In genomic region chr2:189580662-189581353, GRCh38 we compare ENCODE assay signal across 8 cellular contexts. TPM values are rescaled to one million over a fixed set of nuclear protein-coding genes. Genes with fewer than 3 reads are reported as not detected.
DNase-seq lines count a peak whose midpoint lies in the region; ATAC-seq, FAIRE-seq and TF ChIP-seq lines count a peak whose summit lies in the region.

A gene with protein sequence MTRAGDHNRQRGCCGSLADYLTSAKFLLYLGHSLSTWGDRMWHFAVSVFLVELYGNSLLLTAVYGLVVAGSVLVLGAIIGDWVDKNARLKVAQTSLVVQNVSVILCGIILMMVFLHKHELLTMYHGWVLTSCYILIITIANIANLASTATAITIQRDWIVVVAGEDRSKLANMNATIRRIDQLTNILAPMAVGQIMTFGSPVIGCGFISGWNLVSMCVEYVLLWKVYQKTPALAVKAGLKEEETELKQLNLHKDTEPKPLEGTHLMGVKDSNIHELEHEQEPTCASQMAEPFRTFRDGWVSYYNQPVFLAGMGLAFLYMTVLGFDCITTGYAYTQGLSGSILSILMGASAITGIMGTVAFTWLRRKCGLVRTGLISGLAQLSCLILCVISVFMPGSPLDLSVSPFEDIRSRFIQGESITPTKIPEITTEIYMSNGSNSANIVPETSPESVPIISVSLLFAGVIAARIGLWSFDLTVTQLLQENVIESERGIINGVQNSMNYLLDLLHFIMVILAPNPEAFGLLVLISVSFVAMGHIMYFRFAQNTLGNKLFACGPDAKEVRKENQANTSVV (minus strand): TSS chr2:189580786. CDS start chr2:189580460, 326 bp downstream.

- H3K27ac ChIP-seq in WERI-Rb-1 (peak within 1 kb of the TSS; percentile 83), skeletal muscle tissue (ENCODE audit: low read depth, low read length) (peak within 1 kb of the TSS; percentile 84)

- H3K4me3 Mint-ChIP-seq in Caco-2 (ENCODE audit: unreplicated experiment): peak within 1 kb of the TSS; percentile 99
- peak within 1 kb of the TSS; percentile 69 to 85 (median 84) for H3K4me3 Mint-ChIP-seq in immature natural killer cell

- no peaks in the 10 kb centered on the region for H3K27me3 Mint-ChIP-seq in Caco-2 (ENCODE audit: insufficient read depth, unreplicated experiment)
- peaks cover 10 to 19% (median 12%) of the 10 kb centered on the region in 3 donors for H3K27me3 Mint-ChIP-seq in immature natural killer cell (ENCODE audit: low read depth in 3 of 3)

- H3K4me3 ChIP-seq in Caco-2 (ENCODE audit: low read depth, low read length) (peak within 1 kb of the TSS; percentile 66), WERI-Rb-1 (ENCODE audit: low read depth, low read length) (peak within 1 kb of the TSS; percentile 63), bronchial epithelial cell (ENCODE audit: low read depth, low read length) (peak within 1 kb of the TSS; percentile 43), skeletal muscle tissue (ENCODE audit: low read length in 3 of 3) (peak within 1 kb of the TSS; percentile 79 to 93 (median 90))

- DNase-seq in Caco-2: peak; percentile 89 to 96
- peak; percentile 42 for DNase-seq in NCI-H1048 (lab: John Stamatoyannopoulos, UW)
- peak; percentile 63 for DNase-seq in WERI-Rb-1
- DNase-seq in bronchial epithelial cell (ENCODE audit: low read depth): no peak
- peak; percentile 27 to 32 (median 31) for DNase-seq in immature natural killer cell

- no peaks in the 10 kb centered on the region for H3K9me3 Mint-ChIP-seq in Caco-2 (ENCODE audit: unreplicated experiment)
- peaks cover 0 to 2% (median 0%) of the 10 kb centered on the region in 6 donors for H3K9me3 Mint-ChIP-seq in immature natural killer cell

- ATAC-seq in GM21825 (IDR thresholded peaks at IDR 0.05; ENCODE audit: unreplicated experiment): peak; percentile 65
- no peak for ATAC-seq in HG03196 (IDR thresholded peaks at IDR 0.05; ENCODE audit: unreplicated experiment)

- no peaks in the 10 kb centered on the region for H3K9me3 ChIP-seq in Caco-2
- no peaks in the 10 kb centered on the region for H3K9me3 ChIP-seq in WERI-Rb-1 (ENCODE audit: severe bottlenecking)
- H3K9me3 ChIP-seq in skeletal muscle tissue (ENCODE audit: control insufficient read depth in 3 of 3, low read length in 3 of 3): no peaks in the 10 kb centered on the region

- peaks cover 27% of the 10 kb centered on the region for H3K36me3 Mint-ChIP-seq in Caco-2 (ENCODE audit: insufficient read depth, unreplicated experiment)
- no peaks in the 10 kb centered on the region for H3K36me3 Mint-ChIP-seq in immature natural killer cell

- H3K27me3 ChIP-seq in Caco-2 (replicated peaks; ENCODE audit: control insufficient read depth, insufficient read depth, low read length): no peaks in the 10 kb centered on the region
- H3K27me3 ChIP-seq in WERI-Rb-1 (ENCODE audit: insufficient read depth, low read depth, severe bottlenecking): no peaks in the 10 kb centered on the region
- H3K27me3 ChIP-seq in bronchial epithelial cell (ENCODE audit: control insufficient read depth, insufficient read depth, low read length): no peaks in the 10 kb centered on the region
- no peaks in the 10 kb centered on the region for H3K27me3 ChIP-seq in skeletal muscle tissue (ENCODE audit: control insufficient read depth in 3 of 3, insufficient read depth in 3 of 3, low read length in 3 of 3)

- H3K27ac Mint-ChIP-seq in Caco-2 (ENCODE audit: unreplicated experiment) (peak within 1 kb of the TSS; percentile 88), immature natural killer cell (peak within 1 kb of the TSS in 2 of 6 donors; percentile 14 to 41)

- H3K4me1 Mint-ChIP-seq in Caco-2 (ENCODE audit: low read depth, unreplicated experiment): peaks cover 48% of the 10 kb centered on the region
- peaks cover 16 to 26% of the 10 kb centered on the region in 2 donors for H3K4me1 Mint-ChIP-seq in immature natural killer cell

- no peak for TF ChIP-seq CTCF in Caco-2 (IDR thresholded peaks at IDR 0.05; ENCODE audit: insufficient read depth in 1 of 2, low read depth in 1 of 2, low read length in 1 of 2, severe bottlenecking in 1 of 2, unreplicated experiment in 1 of 2)
- no peak for TF ChIP-seq CTCF in WERI-Rb-1 (IDR thresholded peaks at IDR 0.05; ENCODE audit: low read depth, low read length)
- no peak for TF ChIP-seq CTCF in bronchial epithelial cell (IDR thresholded peaks at IDR 0.05; ENCODE audit: insufficient read depth, low read length, severe bottlenecking)

- H3K9ac ChIP-seq in skeletal muscle tissue (ENCODE audit: low read depth in 1 of 3, low read length in 3 of 3): peak within 1 kb of the TSS; percentile 84 to 91 (median 84)

- H3K36me3 ChIP-seq in Caco-2 (ENCODE audit: control insufficient read depth, insufficient read depth, low read length): no peaks in the 10 kb centered on the region
- H3K36me3 ChIP-seq in WERI-Rb-1: no peaks in the 10 kb centered on the region
- H3K36me3 ChIP-seq in bronchial epithelial cell (ENCODE audit: control insufficient read depth, insufficient read depth, low read length): no peaks in the 10 kb centered on the region
- peaks cover 0 to 2% (median 0%) of the 10 kb centered on the region in 3 donors for H3K36me3 ChIP-seq in skeletal muscle tissue (ENCODE audit: control insufficient read depth in 3 of 3, insufficient read depth in 3 of 3, low read length in 3 of 3)

- POLR2A ChIA-PET in Caco-2 (lab: Charles Lee): interaction anchor here (0.6 to 3.5 kb wide), 24 partner anchors 12 to 202 kb away, joined by 3 to 24 read pairs (median 4); partner anchors contain the start of genes ANKAR, OSGEPL1 and WDR75

- intact Hi-C loops in Caco-2 (cut with micrococcal nuclease; ENCODE audit: unreplicated experiment): loop anchor here (1.0 to 10.0 kb wide), 9 partner anchors 18 to 184 kb away; partner anchors contain the start of genes ASNSD1 and OSGEPL1

- BruUV-seq in Caco-2 (replicated peaks; lab: Mats Ljungman, UMichigan): TSS peak; percentile 78

- H3K4me1 ChIP-seq in Caco-2 (peaks cover 51% of the 10 kb centered on the region), skeletal muscle tissue (ENCODE audit: control insufficient read depth in 3 of 3, insufficient read depth in 3 of 3, low read length in 3 of 3) (peaks cover 21 to 26% (median 25%) of the 10 kb centered on the region in 3 donors)

- FAIRE-seq in bronchial epithelial cell (lab: Jason Lieb, UNC): no peak

- CTCF ChIA-PET in Caco-2 (lab: Charles Lee): interaction anchor here (0.6 to 2.3 kb wide), 11 partner anchors 18 to 409 kb away, joined by 3 to 15 read pairs (median 4); no protein-coding TSS in a partner anchor

RNA-seq across cellular contexts. Expression of the gene that starts here (rescaled TPM):
- total RNA-seq in Caco-2 (2022): 78.1 and 109 TPM in 2 replicates
- 1.0 and 1.1 TPM in 2 replicates for total RNA-seq in bronchial epithelial cell
- polyA plus RNA-seq in immature natural killer cell: 1 to 10 TPM; 2.3 to 6.5 (median 5.0) TPM
- 97.6 TPM for total RNA-seq in skeletal muscle tissue

Comparison
In these comparisons a context has a peak if more than half of its experiments do, and no peak if none do; other contexts are left out.
1. RNA of the gene that starts here (total RNA-seq): 78.1 to 109 TPM in Caco-2 and 97.6 TPM in skeletal muscle tissue (single experiment); 1.0 to 1.1 TPM in bronchial epithelial cell; every median in the first group is over 10 times any median in the second.
2. Peak in every context shown above with its lines, with median percentiles within 50 percentile points of each other: H3K4me3 ChIP-seq.